ENCODE assay signal across 21 cellular contexts in the genomic region with DNA sequence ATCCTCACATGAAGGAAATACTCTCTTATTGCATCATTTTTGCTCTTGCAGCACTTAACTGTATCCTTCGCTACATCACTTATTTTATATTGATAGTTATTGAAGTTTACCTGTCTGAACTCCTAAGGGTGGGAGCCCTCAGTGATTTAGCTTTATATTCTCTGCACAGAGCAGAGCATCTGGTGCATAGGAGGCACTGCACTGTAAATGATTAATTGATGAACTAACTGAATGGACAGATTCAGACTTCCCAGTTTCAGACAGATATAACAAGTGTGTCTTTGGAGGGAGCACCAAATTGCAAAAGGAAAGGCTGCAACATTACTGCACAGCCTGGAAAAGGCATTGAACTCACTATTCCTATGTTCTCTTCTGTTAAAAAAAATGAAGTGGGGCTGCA.
"Had no signal": no experiment of that assay in that cellular context is flagged by ENCODE, and none has a peak within 500 bp of the region (broad histone marks: within the 10 kb centered on the region; RNA-seq: fewer than 3 reads in every experiment).

No MANE protein-coding gene starts in this region.

- DNase-seq: cortex of kidney; dorsolateral prefrontal cortex; effector CD8-positive, alpha-beta T cell; gastrocnemius medialis; immature natural killer cell; left colon; left ventricle myocardium superior; mesenchymal stem cell; naive B cell; psoas muscle; stimulated activated CD4-positive, alpha-beta T cell treated with anti-CD3 and anti-CD28 coated beads, Interleukin-4, amount 100 ng/mL, for 1 hour; stimulated activated CD8-positive, alpha-beta memory T cell treated with anti-CD3 and anti-CD28 coated beads, Interleukin-4, amount 100 ng/mL, for 48 hours; stimulated activated naive CD8-positive, alpha-beta T cell treated with anti-CD3 and anti-CD28 coated beads, Interleukin-15, Interleukin-2, amounts not matched to agents 100 U/mL and 50 U/mL, for 24 hours; thyroid gland; upper lobe of left lung; uterus had no signal

- H3K27ac Mint-ChIP-seq: immature natural killer cell; naive B cell; nephron; stimulated activated effector memory CD8-positive, alpha-beta T cell treated with anti-CD3 and anti-CD28 coated beads, Interleukin-12 subunit alpha, Interleukin-12 subunit beta, amount 100 ng/mL, for 72 hours had no signal

- FAIRE-seq: endometrium, keratinocyte had no signal

- H3K36me3 Mint-ChIP-seq: stimulated activated effector memory CD8-positive, alpha-beta T cell treated with anti-CD3 and anti-CD28 coated beads, Interleukin-12 subunit alpha, Interleukin-12 subunit beta, amount 100 ng/mL, for 72 hours had no signal

- H3K4me3 Mint-ChIP-seq: immature natural killer cell; naive B cell; nephron; stimulated activated effector memory CD8-positive, alpha-beta T cell treated with anti-CD3 and anti-CD28 coated beads, Interleukin-12 subunit alpha, Interleukin-12 subunit beta, amount 100 ng/mL, for 72 hours had no signal

- H3K4me1 Mint-ChIP-seq: immature natural killer cell; naive B cell; nephron; stimulated activated effector memory CD8-positive, alpha-beta T cell treated with anti-CD3 and anti-CD28 coated beads, Interleukin-12 subunit alpha, Interleukin-12 subunit beta, amount 100 ng/mL, for 72 hours had no signal

- ATAC-seq: esophagus mucosa; gastrocnemius medialis; left colon; left ventricle myocardium superior; psoas muscle; stimulated activated effector memory CD8-positive, alpha-beta T cell treated with anti-CD3 and anti-CD28 coated beads, Interleukin-12 subunit alpha, Interleukin-12 subunit beta, amount 100 ng/mL, for 72 hours; stimulated activated naive CD8-positive, alpha-beta T cell treated with anti-CD3 and anti-CD28 coated beads, Interleukin-15, Interleukin-2, amounts not matched to agents 100 U/mL and 50 U/mL, for 24 hours had no signal
